9 cellular contexts compared by ENCODE assay signal in the genomic region with DNA sequence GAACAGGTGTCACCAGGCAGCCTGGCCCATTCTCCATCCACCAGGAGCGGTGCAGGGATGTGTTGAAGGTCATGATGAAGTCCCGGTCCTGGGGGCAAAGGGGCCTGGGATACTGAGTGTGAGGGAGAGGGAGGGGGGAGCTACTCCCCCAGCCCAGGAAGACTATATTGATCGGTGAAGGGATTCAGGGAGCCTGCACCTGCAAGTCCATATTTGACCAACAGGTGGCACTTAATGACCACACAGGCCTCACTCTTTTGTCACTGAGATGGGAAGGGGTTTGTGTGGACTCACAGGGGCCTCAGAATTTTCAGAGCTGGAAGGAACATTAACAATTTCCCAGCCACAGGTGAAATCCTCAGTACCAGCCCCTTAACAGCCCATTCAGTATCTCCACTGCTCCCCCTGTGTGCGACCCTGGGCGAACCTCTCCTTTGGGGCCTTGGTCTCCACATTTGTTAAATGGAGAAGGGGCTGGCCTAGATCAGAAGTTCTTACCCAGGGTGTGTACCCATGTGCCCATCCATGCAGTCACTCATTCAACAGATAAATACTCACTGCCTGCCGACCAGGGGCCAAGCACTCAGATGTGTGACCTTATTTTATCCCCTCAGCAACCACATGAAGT. TPM values are rescaled to one million over a fixed set of nuclear protein-coding genes. Genes with fewer than 3 reads are reported as not detected.
DNase-seq lines count a peak whose midpoint lies in the region; ATAC-seq, FAIRE-seq and TF ChIP-seq lines count a peak whose summit lies in the region.
"Had no signal": no experiment of that assay in that cellular context is flagged by ENCODE, and none has a peak within 500 bp of the region (broad histone marks: within the 10 kb centered on the region; RNA-seq: fewer than 3 reads in every experiment).

No MANE protein-coding gene starts in this region.

- H3K4me3 Mint-ChIP-seq in activated CD4-positive, alpha-beta memory T cell treated with anti-CD3 and anti-CD28 coated beads, Interleukin-2, amount 10 ng/mL, durations not matched to agents 7 days and 5 days, result no peak overlapping the region

- H3K27ac Mint-ChIP-seq in activated CD4-positive, alpha-beta memory T cell treated with anti-CD3 and anti-CD28 coated beads, Interleukin-2, amount 10 ng/mL, durations not matched to agents 7 days and 5 days, result no peak overlapping the region

- in situ Hi-C loops in gastrocnemius medialis (cut with MboI; ENCODE audit: low sequenced_read_pairs in 4 of 4), result loop anchor here (10.0 to 25.0 kb wide), 4 partner anchors 151 to 361 kb away; no protein-coding TSS in a partner anchor

- no peak overlapping the region for H3K27ac ChIP-seq in gastrocnemius medialis

- H3K36me3 Mint-ChIP-seq in activated CD4-positive, alpha-beta memory T cell treated with anti-CD3 and anti-CD28 coated beads, Interleukin-2, amount 10 ng/mL, durations not matched to agents 7 days and 5 days (ENCODE audit: low read depth), result no peaks in the 10 kb centered on the region

- H3K9me3 ChIP-seq in gastrocnemius medialis, result no peaks in the 10 kb centered on the region

- DNase-seq in AG09319 (ENCODE audit: extremely low read depth, low read depth), result no peak
- DNase-seq in GM12865 (ENCODE audit: low read depth), result peak; percentile 56
- peak; percentile 56 for DNase-seq in NCI-H2107 (lab: John Stamatoyannopoulos, UW)
- DNase-seq in activated CD4-positive, alpha-beta memory T cell treated with anti-CD3 and anti-CD28 coated beads, Interleukin-2, amount 10 ng/mL, durations not matched to agents 7 days and 5 days, result peak; percentile 45
- DNase-seq in frontal cortex (ENCODE audit: low spot score in 2 of 2), result peak; percentile 48 to 62
- DNase-seq in gastrocnemius medialis, result no peak

- no peaks in the 10 kb centered on the region for H3K36me3 ChIP-seq in gastrocnemius medialis

- POLR2A ChIA-PET in activated CD4-positive, alpha-beta memory T cell treated with anti-CD3 and anti-CD28 coated beads, Interleukin-2, amount 10 ng/mL, durations not matched to agents 7 days and 5 days (lab: Charles Lee), result interaction anchor here (1.5 kb wide), 1 partner anchor 9 kb away, joined by 3 read pairs; no protein-coding TSS in a partner anchor

- peaks cover 12% of the 10 kb centered on the region for H3K4me1 Mint-ChIP-seq in activated CD4-positive, alpha-beta memory T cell treated with anti-CD3 and anti-CD28 coated beads, Interleukin-2, amount 10 ng/mL, durations not matched to agents 7 days and 5 days

- peak; percentile 81 for TF ChIP-seq CTCF in AG09319 (IDR thresholded peaks at IDR 0.05; ENCODE audit: low read depth, low read length)
- peak; percentile 83 for TF ChIP-seq CTCF in GM12865 (IDR thresholded peaks at IDR 0.05; ENCODE audit: insufficient read depth, low read depth, low read length, missing control alignments)
- TF ChIP-seq CTCF in gastrocnemius medialis (IDR thresholded peaks at IDR 0.05 in 4 of 5, conservative IDR thresholded peaks at IDR 0.05 in 1 of 5), result peak; percentile 66 to 89 (median 86)

- peaks cover 8 to 16% of the 10 kb centered on the region in 2 donors for H3K4me1 ChIP-seq in gastrocnemius medialis

- H3K9me3 Mint-ChIP-seq in activated CD4-positive, alpha-beta memory T cell treated with anti-CD3 and anti-CD28 coated beads, Interleukin-2, amount 10 ng/mL, durations not matched to agents 7 days and 5 days, result no peaks in the 10 kb centered on the region

- peaks cover 31% of the 10 kb centered on the region for H3K27me3 Mint-ChIP-seq in activated CD4-positive, alpha-beta memory T cell treated with anti-CD3 and anti-CD28 coated beads, Interleukin-2, amount 10 ng/mL, durations not matched to agents 7 days and 5 days

- CTCF ChIA-PET in activated CD4-positive, alpha-beta memory T cell treated with anti-CD3 and anti-CD28 coated beads, Interleukin-2, amount 10 ng/mL, durations not matched to agents 7 days and 5 days (lab: Charles Lee), result interaction anchor here (0.6 to 3.3 kb wide), 16 partner anchors 10 to 413 kb away, joined by 3 to 19 read pairs (median 4); a partner anchor contains a TSS

- no peak for FAIRE-seq in frontal cortex (lab: Jason Lieb, UNC)

- H3K27me3 ChIP-seq in gastrocnemius medialis, result no peaks in the 10 kb centered on the region

- ATAC-seq in gastrocnemius medialis (no peak), HG03442 (IDR thresholded peaks at IDR 0.05; ENCODE audit: unreplicated experiment) (no peak), HG02678 (IDR thresholded peaks at IDR 0.05; ENCODE audit: unreplicated experiment) (no peak)

- no peak overlapping the region for H3K4me3 ChIP-seq in GM12865 (ENCODE audit: low read depth, low read length)
- no peak overlapping the region for H3K4me3 ChIP-seq in gastrocnemius medialis

- intact Hi-C loops in gastrocnemius medialis (cut with DNase I; ENCODE audit: low total_unique reads), result loop anchor here (2.0 to 5.0 kb wide), 4 partner anchors 21 to 365 kb away; no protein-coding TSS in a partner anchor

- TF ChIP-seq POLR2A in gastrocnemius medialis (IDR thresholded peaks at IDR 0.05), result no peak

RNA-seq across cellular contexts. Expression of a gene that starts 55.6 kb away (rescaled TPM):
- not detected for total RNA-seq in activated CD4-positive, alpha-beta memory T cell treated with anti-CD3 and anti-CD28 coated beads, Interleukin-2, amount 10 ng/mL, durations not matched to agents 7 days and 5 days
- total RNA-seq in frontal cortex (28.1 TPM), gastrocnemius medialis (1 to 10 TPM; 1.4 to 4.6 (median 4.0) TPM)
- total RNA-seq: glomerular endothelial cell had no signal

Comparison
In these comparisons a context has a peak if more than half of its experiments do, and no peak if none do; other contexts are left out.
1. DNase-seq: peak in GM12865 (single experiment), NCI-H2107 (single experiment), activated CD4-positive, alpha-beta memory T cell treated with anti-CD3 and anti-CD28 coated beads, Interleukin-2, amount 10 ng/mL, durations not matched to agents 7 days and 5 days (single experiment) and frontal cortex (2 of 2); none in AG09319 (single experiment) and gastrocnemius medialis (0 of 2).
2. Peak in every context shown above with its lines, with median percentiles within 50 percentile points of each other: CTCF ChIP-seq.